In the genomic region with DNA sequence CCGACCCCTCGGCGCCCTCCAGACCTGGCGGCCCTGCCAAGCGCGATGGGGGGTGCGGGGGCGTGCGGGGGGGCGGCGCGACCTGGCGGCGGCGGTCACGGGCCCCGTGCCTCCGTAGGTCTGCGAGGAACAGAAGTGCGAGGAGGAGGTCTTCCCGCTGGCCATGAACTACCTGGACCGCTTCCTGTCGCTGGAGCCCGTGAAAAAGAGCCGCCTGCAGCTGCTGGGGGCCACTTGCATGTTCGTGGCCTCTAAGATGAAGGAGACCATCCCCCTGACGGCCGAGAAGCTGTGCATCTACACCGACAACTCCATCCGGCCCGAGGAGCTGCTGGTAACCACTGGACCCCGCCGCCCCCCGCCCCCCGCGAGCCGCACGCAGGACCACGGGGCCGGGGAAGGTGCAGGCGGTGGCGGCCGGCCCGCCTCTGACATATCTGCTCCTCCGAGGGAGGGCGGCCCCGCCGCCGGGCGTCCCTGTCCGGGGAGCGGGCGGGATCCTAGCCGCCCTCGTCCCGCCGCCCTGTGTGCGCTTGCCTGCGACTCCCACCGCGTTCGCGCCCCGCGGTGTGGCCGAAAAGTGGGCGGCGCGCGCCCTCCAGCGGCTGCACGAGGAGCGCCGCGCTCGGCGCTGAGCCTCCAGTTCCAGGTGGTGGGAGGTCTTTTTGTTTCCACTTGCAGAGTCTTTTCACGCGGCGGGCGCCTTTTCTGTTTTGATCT, we compare ENCODE assay signal across 1 cellular context.
TF ChIP-seq lines count a peak whose summit lies in the region.

No MANE protein-coding gene starts in this region.

TF ChIP-seq in Ishikawa, 13 proteins besides CTCF, POLR2A, EP300 and RAD21 (continued from another document):
- TF ChIP-seq, protein P1, sequence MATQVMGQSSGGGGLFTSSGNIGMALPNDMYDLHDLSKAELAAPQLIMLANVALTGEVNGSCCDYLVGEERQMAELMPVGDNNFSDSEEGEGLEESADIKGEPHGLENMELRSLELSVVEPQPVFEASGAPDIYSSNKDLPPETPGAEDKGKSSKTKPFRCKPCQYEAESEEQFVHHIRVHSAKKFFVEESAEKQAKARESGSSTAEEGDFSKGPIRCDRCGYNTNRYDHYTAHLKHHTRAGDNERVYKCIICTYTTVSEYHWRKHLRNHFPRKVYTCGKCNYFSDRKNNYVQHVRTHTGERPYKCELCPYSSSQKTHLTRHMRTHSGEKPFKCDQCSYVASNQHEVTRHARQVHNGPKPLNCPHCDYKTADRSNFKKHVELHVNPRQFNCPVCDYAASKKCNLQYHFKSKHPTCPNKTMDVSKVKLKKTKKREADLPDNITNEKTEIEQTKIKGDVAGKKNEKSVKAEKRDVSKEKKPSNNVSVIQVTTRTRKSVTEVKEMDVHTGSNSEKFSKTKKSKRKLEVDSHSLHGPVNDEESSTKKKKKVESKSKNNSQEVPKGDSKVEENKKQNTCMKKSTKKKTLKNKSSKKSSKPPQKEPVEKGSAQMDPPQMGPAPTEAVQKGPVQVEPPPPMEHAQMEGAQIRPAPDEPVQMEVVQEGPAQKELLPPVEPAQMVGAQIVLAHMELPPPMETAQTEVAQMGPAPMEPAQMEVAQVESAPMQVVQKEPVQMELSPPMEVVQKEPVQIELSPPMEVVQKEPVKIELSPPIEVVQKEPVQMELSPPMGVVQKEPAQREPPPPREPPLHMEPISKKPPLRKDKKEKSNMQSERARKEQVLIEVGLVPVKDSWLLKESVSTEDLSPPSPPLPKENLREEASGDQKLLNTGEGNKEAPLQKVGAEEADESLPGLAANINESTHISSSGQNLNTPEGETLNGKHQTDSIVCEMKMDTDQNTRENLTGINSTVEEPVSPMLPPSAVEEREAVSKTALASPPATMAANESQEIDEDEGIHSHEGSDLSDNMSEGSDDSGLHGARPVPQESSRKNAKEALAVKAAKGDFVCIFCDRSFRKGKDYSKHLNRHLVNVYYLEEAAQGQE (IDR thresholded peaks at IDR 0.05; ENCODE audit: low read depth), result no peak
- TF ChIP-seq ZBTB7A (IDR thresholded peaks at IDR 0.05; ENCODE audit: low read depth) (no peak; the same call in 1 of the 2 replicates), CEBPB (IDR thresholded peaks at IDR 0.05) (no peak), FOXM1 (IDR thresholded peaks at IDR 0.05; ENCODE audit: borderline replicate concordance, low read depth) (no peak), NFIC (IDR thresholded peaks at IDR 0.05) (no peak), TCF12 (IDR thresholded peaks at IDR 0.05; ENCODE audit: low read depth) (peak; percentile 41; the same call in 1 of the 2 replicates), CREB1 (IDR thresholded peaks at IDR 0.05; ENCODE audit: low read depth) (no peak), TAF1 (IDR thresholded peaks at IDR 0.05; ENCODE audit: low read depth) (0 out of 2 replicates have a peak, but pooled peaks have one; percentile 16)
- TF ChIP-seq, protein P2, sequence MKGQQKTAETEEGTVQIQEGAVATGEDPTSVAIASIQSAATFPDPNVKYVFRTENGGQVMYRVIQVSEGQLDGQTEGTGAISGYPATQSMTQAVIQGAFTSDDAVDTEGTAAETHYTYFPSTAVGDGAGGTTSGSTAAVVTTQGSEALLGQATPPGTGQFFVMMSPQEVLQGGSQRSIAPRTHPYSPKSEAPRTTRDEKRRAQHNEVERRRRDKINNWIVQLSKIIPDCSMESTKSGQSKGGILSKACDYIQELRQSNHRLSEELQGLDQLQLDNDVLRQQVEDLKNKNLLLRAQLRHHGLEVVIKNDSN (IDR thresholded peaks at IDR 0.05), result no peak
